In genomic region chr7:139242741-139243281, GRCh38 we compare ENCODE assay signal across 1 cellular context.
TF ChIP-seq lines count a peak whose summit lies in the region.

No MANE protein-coding gene starts in this region.

TF ChIP-seq in K562, 482 proteins besides CTCF, POLR2A, EP300 and RAD21 (continues in another document):
- no peak for TF ChIP-seq BRCA1 (IDR thresholded peaks at IDR 0.05)
- no peak for TF ChIP-seq BRCA1 (CRISPR knock-in tag; IDR thresholded peaks at IDR 0.05)
- no peak for TF ChIP-seq ZNF655 (CRISPR knock-in tag; IDR thresholded peaks at IDR 0.05)
- TF ChIP-seq ZC3H11A (IDR thresholded peaks at IDR 0.05; ENCODE audit: low read depth, low read length), result no peak
- peak; percentile 24; the same call in 1 of the 2 replicates for TF ChIP-seq MTA1 (IDR thresholded peaks at IDR 0.05; ENCODE audit: borderline replicate concordance)
- TF ChIP-seq GATAD2A (IDR thresholded peaks at IDR 0.05), result peak; percentile 78
- no peak for TF ChIP-seq GTF2B (IDR thresholded peaks at IDR 0.05; ENCODE audit: extremely low read depth, insufficient read length)
- no peak for TF ChIP-seq ZNF512 (tag; IDR thresholded peaks at IDR 0.05)
- no peak for TF ChIP-seq ZNF639 (CRISPR knock-in tag; conservative IDR thresholded peaks at IDR 0.05 in 1 of 2, IDR thresholded peaks at IDR 0.05 in 1 of 2)
- TF ChIP-seq CREM (IDR thresholded peaks at IDR 0.05; ENCODE audit: low read depth), result no peak
- no peak for TF ChIP-seq CAMTA2 (CRISPR knock-in tag; conservative IDR thresholded peaks at IDR 0.05)
- no peak for TF ChIP-seq THAP7 (CRISPR knock-in tag; IDR thresholded peaks at IDR 0.05)
- no peak for TF ChIP-seq MCM5 (IDR thresholded peaks at IDR 0.05; ENCODE audit: low read depth)
- TF ChIP-seq JUND (IDR thresholded peaks at IDR 0.05; ENCODE audit: borderline replicate concordance, low read depth, low read length), result peak; percentile 76; the same call in 1 of the 2 replicates
- peak; percentile 74; the same call in 1 of the 3 replicates for TF ChIP-seq JUND (tag; IDR thresholded peaks at IDR 0.05; ENCODE audit: borderline replicate concordance, low read depth, low read length)
- no peak for TF ChIP-seq THRAP3 (IDR thresholded peaks at IDR 0.05; ENCODE audit: borderline replicate concordance)
- TF ChIP-seq DNMT1 (IDR thresholded peaks at IDR 0.05), result no peak
- TF ChIP-seq ZNF699 (CRISPR knock-in tag; IDR thresholded peaks at IDR 0.05; ENCODE audit: insufficient replicate concordance), result no peak
- no peak for TF ChIP-seq CREB3 (tag; conservative IDR thresholded peaks at IDR 0.05; ENCODE audit: low read depth)
- TF ChIP-seq DACH1 (IDR thresholded peaks at IDR 0.05; ENCODE audit: partially characterized antibody), result peak; percentile 20
- TF ChIP-seq IRF1 (CRISPR knock-in tag; IDR thresholded peaks at IDR 0.05; ENCODE audit: borderline replicate concordance), result no peak
- no peak for TF ChIP-seq BDP1 (IDR thresholded peaks at IDR 0.05; ENCODE audit: insufficient read depth, insufficient read length)
- TF ChIP-seq HNRNPK (IDR thresholded peaks at IDR 0.05; ENCODE audit: low read depth, low read length, poor library complexity, severe bottlenecking), result no peak
- TF ChIP-seq SAFB2 (IDR thresholded peaks at IDR 0.05; ENCODE audit: borderline replicate concordance, low read depth, low read length, severe bottlenecking), result no peak
- TF ChIP-seq CBX1 (IDR thresholded peaks at IDR 0.05; ENCODE audit: low read depth), result no peak
- TF ChIP-seq ARID3A (IDR thresholded peaks at IDR 0.05; ENCODE audit: borderline replicate concordance, low read depth, low read length), result no peak
- TF ChIP-seq SP2 (IDR thresholded peaks at IDR 0.05; ENCODE audit: extremely low read depth, low read depth, low read length, poor library complexity, severe bottlenecking), result no peak
- no peak for TF ChIP-seq ZNF121 (CRISPR knock-in tag; conservative IDR thresholded peaks at IDR 0.05)
- TF ChIP-seq TEAD4 (IDR thresholded peaks at IDR 0.05; ENCODE audit: low read length), result no peak
- TF ChIP-seq TEAD4 (CRISPR knock-in tag; IDR thresholded peaks at IDR 0.05; ENCODE audit: borderline replicate concordance), result no peak
- TF ChIP-seq ARID4B (CRISPR knock-in tag; IDR thresholded peaks at IDR 0.05), result no peak
- TF ChIP-seq ZNF707 (CRISPR knock-in tag; conservative IDR thresholded peaks at IDR 0.05), result no peak
- no peak for TF ChIP-seq ZNF511 (CRISPR knock-in tag; IDR thresholded peaks at IDR 0.05)
- no peak for TF ChIP-seq CEBPG (CRISPR knock-in tag; IDR thresholded peaks at IDR 0.05)
- TF ChIP-seq CEBPG (tag; conservative IDR thresholded peaks at IDR 0.05 in 1 of 2, IDR thresholded peaks at IDR 0.05 in 1 of 2), result peak; percentile 54 to 78; a peak in 3 of 4 replicates
- TF ChIP-seq MCM2 (IDR thresholded peaks at IDR 0.05; ENCODE audit: low read depth), result no peak
- peak; percentile 45; the same call in 1 of the 2 replicates for TF ChIP-seq GTF2E2 (tag; IDR thresholded peaks at IDR 0.05)
- TF ChIP-seq ZKSCAN1 (IDR thresholded peaks at IDR 0.05; ENCODE audit: low read depth, low read length), result no peak
- no peak for TF ChIP-seq ZNF133 (CRISPR knock-in tag; IDR thresholded peaks at IDR 0.05)
- TF ChIP-seq CREB3L1 (IDR thresholded peaks at IDR 0.05; ENCODE audit: borderline replicate concordance, low read depth), result peak; percentile 21; the same call in 1 of the 2 replicates
- TF ChIP-seq ZNF584 (CRISPR knock-in tag; IDR thresholded peaks at IDR 0.05; ENCODE audit: low read depth), result peak; percentile 71; the same call in 1 of the 2 replicates
- no peak for TF ChIP-seq ELF4 (CRISPR knock-in tag; IDR thresholded peaks at IDR 0.05)
- no peak for TF ChIP-seq ZNF12 (CRISPR knock-in tag; IDR thresholded peaks at IDR 0.05)
- TF ChIP-seq ZNF507 (tag; conservative IDR thresholded peaks at IDR 0.05), result no peak
- TF ChIP-seq SRSF9 (IDR thresholded peaks at IDR 0.05; ENCODE audit: borderline replicate concordance, low read depth, low read length), result no peak
